16 cellular contexts compared by ENCODE assay signal in the genomic region with DNA sequence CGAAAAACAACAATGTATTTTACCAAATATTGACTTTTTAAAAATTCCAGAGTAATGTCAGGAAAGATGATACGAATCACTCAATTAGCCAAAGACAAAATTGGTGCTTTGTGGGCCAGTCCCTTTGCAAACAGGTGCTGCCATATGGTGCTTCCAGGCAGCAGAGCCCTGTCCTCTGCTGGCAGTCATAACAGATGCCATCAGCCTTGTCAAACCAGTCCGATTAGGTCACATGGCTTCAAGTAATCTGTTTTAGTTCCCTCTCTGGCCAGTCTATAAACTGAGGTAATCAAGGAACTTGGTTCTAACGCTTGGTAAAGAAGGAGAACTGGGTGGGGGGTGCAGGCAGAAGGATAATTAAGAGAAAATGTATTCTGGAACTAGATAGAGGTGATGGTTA. TPM values are rescaled to one million over a fixed set of nuclear protein-coding genes. Genes with fewer than 3 reads are reported as not detected.
DNase-seq lines count a peak whose midpoint lies in the region; ATAC-seq, FAIRE-seq and TF ChIP-seq lines count a peak whose summit lies in the region.
"Had no signal": no experiment of that assay in that cellular context is flagged by ENCODE, and none has a peak within 500 bp of the region (broad histone marks: within the 10 kb centered on the region; RNA-seq: fewer than 3 reads in every experiment).

No MANE protein-coding gene starts in this region.

- POLR2A ChIA-PET in PC-3 (lab: Charles Lee; ENCODE audit: unreplicated experiment): no interaction called here

- H3K36me3 ChIP-seq in PC-3 (ENCODE audit: low read depth, low read length): no peaks in the 10 kb centered on the region
- H3K36me3 ChIP-seq: adrenal gland, esophagus squamous epithelium, right lobe of liver, SJCRH30, vagina had no signal

- CTCF ChIA-PET in PC-3 (lab: Charles Lee): no interaction called here

- no peak overlapping the region for H3K4me2 ChIP-seq in PC-3 (ENCODE audit: low read length)

- ATAC-seq in PC-3 (peak; percentile 43; the same call in 1 of the 2 replicates), GM18502 (IDR thresholded peaks at IDR 0.05; ENCODE audit: poor library complexity, unreplicated experiment) (no peak), GM18520 (IDR thresholded peaks at IDR 0.05; ENCODE audit: unreplicated experiment) (no peak)
- ATAC-seq: right lobe of liver; stimulated activated naive CD8-positive, alpha-beta T cell treated with anti-CD3 and anti-CD28 coated beads, Interleukin-15, amount 100 ng/mL, for 72 hours had no signal

- TF ChIP-seq POLR2A in GM12892 (IDR thresholded peaks at IDR 0.05; ENCODE audit: low read depth, low read length): no peak

- peak; percentile 58 for FAIRE-seq in GM12892 (lab: Jason Lieb, UNC)
- FAIRE-seq: G401.6 had no signal

- intact Hi-C loops in PC-3 (cut with micrococcal nuclease): no loop called here
- intact Hi-C loops in posterior cingulate gyrus (cut with DNase I): no loop called here

- H3K4me1 ChIP-seq in PC-3 (ENCODE audit: insufficient read depth, low read length): peaks cover 12% of the 10 kb centered on the region
- H3K4me1 ChIP-seq: SJCRH30, vagina had no signal

- TF ChIP-seq CTCF in PC-3 (conservative IDR thresholded peaks at IDR 0.05; ENCODE audit: low read depth, low read length): no peak

- H3K27me3 ChIP-seq in PC-3 (ENCODE audit: low read length): no peaks in the 10 kb centered on the region
- H3K27me3 ChIP-seq: adrenal gland, esophagus squamous epithelium, right lobe of liver, SJCRH30, vagina had no signal

- no peak overlapping the region for H3K4me3 ChIP-seq in PC-3 (ENCODE audit: low read length)
- H3K4me3 ChIP-seq: adrenal gland, esophagus squamous epithelium, right lobe of liver, SJCRH30, vagina had no signal

- no peak overlapping the region for H3K9ac ChIP-seq in PC-3 (ENCODE audit: low read length)

- no TSS peak for BruUV-seq in PC-3 (replicated peaks; lab: Mats Ljungman, UMichigan)

- no peaks in the 10 kb centered on the region for H3K9me3 ChIP-seq in PC-3 (ENCODE audit: low read length)
- H3K9me3 ChIP-seq: adrenal gland, esophagus squamous epithelium, right lobe of liver, SJCRH30, vagina had no signal

- no peak overlapping the region for H3K27ac ChIP-seq in PC-3 (ENCODE audit: low read length)
- H3K27ac ChIP-seq: adrenal gland, esophagus squamous epithelium, right lobe of liver, SJCRH30, vagina had no signal

- no peaks in the 10 kb centered on the region for H3K79me2 ChIP-seq in PC-3 (ENCODE audit: low read length)

- H4K20me1 ChIP-seq in PC-3 (ENCODE audit: low read length): no peaks in the 10 kb centered on the region

- H3K9me2 ChIP-seq in PC-3 (replicated peaks; ENCODE audit: low read length): no peaks in the 10 kb centered on the region

- no peaks in the 10 kb centered on the region for H3F3A ChIP-seq in PC-3 (ENCODE audit: low read length, unreplicated experiment)

- H2AFZ ChIP-seq in PC-3 (ENCODE audit: low read length): no peak overlapping the region

- DNase-seq in COLO668 (lab: John Stamatoyannopoulos, UW; ENCODE audit: unreplicated experiment): peak; percentile 11
- no peak for DNase-seq in GM12892 (ENCODE audit: insufficient read length)
- peak; percentile 48 for DNase-seq in PC-3
- DNase-seq in mucosa of gallbladder (ENCODE audit: low spot score): peak; percentile 62
- DNase-seq in posterior cingulate gyrus: no peak
- DNase-seq in NCI-H1436 (lab: John Stamatoyannopoulos, UW): no peak
- DNase-seq: adrenal gland; esophagus squamous epithelium; Kasumi-1; right lobe of liver; SJCRH30; stimulated activated naive CD8-positive, alpha-beta T cell treated with anti-CD3 and anti-CD28 coated beads, Interleukin-15, amount 100 ng/mL, for 72 hours had no signal

RNA-seq across cellular contexts. Expression of gene CAPRIN1, which starts 49.1 kb away (rescaled TPM):
- polyA plus RNA-seq in GM12892 (2012; ENCODE audit: missing spikeins): 139 TPM
- total RNA-seq in PC-3 (2014; rRNA removed) (224 and 258 TPM in 2 replicates), mucosa of gallbladder (204 TPM)

Comparison
In these comparisons a context has a peak if more than half of its experiments do, and no peak if none do; other contexts are left out.
1. DNase-seq: peak in COLO668 (single experiment), PC-3 (single experiment) and mucosa of gallbladder (single experiment); none in GM12892 (single experiment), posterior cingulate gyrus (0 of 10) and NCI-H1436 (single experiment).